ENCODE assay signal across 16 cellular contexts in the genomic region with DNA sequence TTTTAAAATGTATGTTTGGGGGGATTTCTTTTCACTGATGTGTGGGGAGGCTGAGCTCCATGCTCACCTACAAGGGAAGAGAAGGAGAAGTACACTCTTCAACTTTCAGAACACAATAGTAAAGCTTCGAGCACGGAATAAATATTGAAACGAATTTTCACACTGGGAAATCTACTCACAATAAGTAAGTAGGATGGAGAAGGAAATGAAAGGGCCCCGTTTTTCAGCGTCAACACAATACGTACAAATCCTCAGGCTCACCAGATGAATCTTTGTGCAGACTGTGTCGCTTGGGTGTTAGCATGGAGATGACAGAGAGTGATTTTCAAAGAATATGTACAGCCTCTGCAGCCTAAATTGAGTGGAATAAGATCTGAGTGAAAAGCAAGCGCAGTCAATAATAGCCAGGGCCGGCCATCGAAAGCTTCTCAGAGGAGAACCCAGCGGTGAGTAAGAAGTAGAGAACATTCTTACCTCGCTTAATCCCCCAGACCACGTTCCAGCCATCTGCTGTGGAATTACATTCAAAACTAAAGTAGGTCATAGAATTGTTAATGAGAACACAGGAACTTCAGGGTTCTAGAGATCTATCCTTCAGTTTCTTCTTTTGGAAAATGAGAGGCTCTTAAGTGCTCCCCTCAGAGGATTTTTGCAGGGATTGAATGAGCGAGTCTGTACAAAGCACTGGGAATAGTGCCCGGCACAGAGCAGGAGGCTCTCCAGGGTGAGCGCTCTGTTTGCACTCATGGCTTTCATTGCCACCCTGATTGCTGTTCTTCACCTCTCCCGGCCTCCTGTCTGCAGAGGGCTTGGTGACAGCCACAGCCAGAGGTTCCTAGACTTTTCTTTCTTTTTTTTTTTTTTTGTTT.
DNase-seq lines count a peak whose midpoint lies in the region; ATAC-seq lines count a peak whose summit lies in the region.
"Had no signal": no experiment of that assay in that cellular context is flagged by ENCODE, and none has a peak within 500 bp of the region (broad histone marks: within the 10 kb centered on the region; RNA-seq: fewer than 3 reads in every experiment).

No MANE protein-coding gene starts in this region.

- peaks cover 25% of the 10 kb centered on the region for H3K27me3 Mint-ChIP-seq in activated CD4-positive, alpha-beta memory T cell treated with anti-CD3 and anti-CD28 coated beads, Interleukin-2, amount 10 ng/mL, durations not matched to agents 7 days and 5 days

- ATAC-seq in left lobe of liver = no peak

- POLR2A ChIA-PET in activated CD4-positive, alpha-beta memory T cell treated with anti-CD3 and anti-CD28 coated beads, Interleukin-2, amount 10 ng/mL, durations not matched to agents 7 days and 5 days (lab: Charles Lee) = no interaction called here

- CTCF ChIA-PET in activated CD4-positive, alpha-beta memory T cell treated with anti-CD3 and anti-CD28 coated beads, Interleukin-2, amount 10 ng/mL, durations not matched to agents 7 days and 5 days (lab: Charles Lee) = interaction anchor here (0.9 to 2.1 kb wide), 3 partner anchors 198 to 301 kb away, joined by 3 to 5 read pairs (median 3); no protein-coding TSS in a partner anchor

- DNase-seq in G401 (ENCODE audit: low spot score) = peak; percentile 25
- DNase-seq in astrocyte of the hippocampus (ENCODE audit: low read depth, low spot score) = peak; percentile 29
- DNase-seq in inferior parietal cortex (ENCODE audit: extremely low spot score) = peak; percentile 54
- peak; percentile 81 for DNase-seq in pons (ENCODE audit: low spot score)
- DNase-seq in iPS-NIHi11 (ENCODE audit: low spot score) = no peak
- DNase-seq in left lobe of liver (ENCODE audit: low spot score) = no peak
- DNase-seq in activated CD4-positive, alpha-beta memory T cell treated with anti-CD3 and anti-CD28 coated beads, Interleukin-2, amount 10 ng/mL, durations not matched to agents 7 days and 5 days = no peak
- no peak for DNase-seq in NCI-H187 (lab: John Stamatoyannopoulos, UW)
- DNase-seq: DND-41, KBM-7, NCI-H1048, NCI-H146, NCI-H446, NCI-H748 treated with DMSO at 0.1 percent for 48 hours, Peyer's patch, SHP77 had no signal

- H3K27ac Mint-ChIP-seq in activated CD4-positive, alpha-beta memory T cell treated with anti-CD3 and anti-CD28 coated beads, Interleukin-2, amount 10 ng/mL, durations not matched to agents 7 days and 5 days = no peak overlapping the region

- H3K9me3 Mint-ChIP-seq in activated CD4-positive, alpha-beta memory T cell treated with anti-CD3 and anti-CD28 coated beads, Interleukin-2, amount 10 ng/mL, durations not matched to agents 7 days and 5 days = no peaks in the 10 kb centered on the region

- in situ Hi-C loops in G401 (cut with HindIII; ENCODE audit: low sequenced_read_pairs) = no loop called here

- no peak overlapping the region for H3K4me3 Mint-ChIP-seq in activated CD4-positive, alpha-beta memory T cell treated with anti-CD3 and anti-CD28 coated beads, Interleukin-2, amount 10 ng/mL, durations not matched to agents 7 days and 5 days

- H3K4me1 Mint-ChIP-seq in activated CD4-positive, alpha-beta memory T cell treated with anti-CD3 and anti-CD28 coated beads, Interleukin-2, amount 10 ng/mL, durations not matched to agents 7 days and 5 days = peaks cover 3% of the 10 kb centered on the region

- no peaks in the 10 kb centered on the region for H3K36me3 Mint-ChIP-seq in activated CD4-positive, alpha-beta memory T cell treated with anti-CD3 and anti-CD28 coated beads, Interleukin-2, amount 10 ng/mL, durations not matched to agents 7 days and 5 days (ENCODE audit: low read depth)

Comparison
In these comparisons a context has a peak if more than half of its experiments do, and no peak if none do; other contexts are left out.
1. DNase-seq: peak in G401 (single experiment), astrocyte of the hippocampus (single experiment), inferior parietal cortex (single experiment) and pons (single experiment); none in iPS-NIHi11 (single experiment), left lobe of liver (single experiment), activated CD4-positive, alpha-beta memory T cell treated with anti-CD3 and anti-CD28 coated beads, Interleukin-2, amount 10 ng/mL, durations not matched to agents 7 days and 5 days (single experiment) and NCI-H187 (0 of 2).